14 cellular contexts compared by ENCODE assay signal in genomic region chr18:35511833-35512232, GRCh38. TPM values are rescaled to one million over a fixed set of nuclear protein-coding genes. Genes with fewer than 3 reads are reported as not detected.
DNase-seq lines count a peak whose midpoint lies in the region; ATAC-seq, FAIRE-seq and TF ChIP-seq lines count a peak whose summit lies in the region.
"Had no signal": no experiment of that assay in that cellular context is flagged by ENCODE, and none has a peak within 500 bp of the region (broad histone marks: within the 10 kb centered on the region; RNA-seq: fewer than 3 reads in every experiment).

No MANE protein-coding gene starts in this region.

- no peaks in the 10 kb centered on the region for H3K36me3 Mint-ChIP-seq in activated naive CD4-positive, alpha-beta T cell treated with anti-CD3 and anti-CD28 coated beads for 36 hours (ENCODE audit: low read depth)
- H3K36me3 Mint-ChIP-seq: naive thymus-derived CD8-positive, alpha-beta T cell; WTC11 had no signal

- H3K4me1 ChIP-seq in kidney (ENCODE audit: control insufficient read depth in 1 of 2, insufficient read depth in 1 of 2, low read depth in 1 of 2, low read length in 2 of 2) = no peaks in the 10 kb centered on the region

- DNase-seq in LNCaP clone FGC (ENCODE audit: low read depth) (no peak), kidney (no peak), NCI-H2081 (lab: John Stamatoyannopoulos, UW) (no peak), kidney glomerular epithelial cell (lab: John Stamatoyannopoulos, UW) (no peak), left ventricle myocardium superior (no peak)
- DNase-seq in activated naive CD4-positive, alpha-beta T cell treated with anti-CD3 and anti-CD28 coated beads for 36 hours = no peak
- DNase-seq: CD4-positive, alpha-beta T cell; naive thymus-derived CD8-positive, alpha-beta T cell; NCI-H1092; RPMI8226 had no signal

- ATAC-seq in GM21576 (IDR thresholded peaks at IDR 0.05; ENCODE audit: unreplicated experiment) = peak; percentile 21
- ATAC-seq in left ventricle myocardium superior = no peak
- ATAC-seq: naive thymus-derived CD8-positive, alpha-beta T cell; WTC11 had no signal

- intact Hi-C loops in kidney (cut with DNase I) (no loop called here), left ventricle myocardium superior (cut with micrococcal nuclease) (no loop called here)
- intact Hi-C loops in activated naive CD4-positive, alpha-beta T cell treated with anti-CD3 and anti-CD28 coated beads for 36 hours (cut with micrococcal nuclease) = loop anchor here (1.0 kb wide), 1 partner anchor 104 kb away; no protein-coding TSS in a partner anchor

- CTCF ChIA-PET in activated naive CD4-positive, alpha-beta T cell treated with anti-CD3 and anti-CD28 coated beads for 36 hours (lab: Charles Lee) = interaction anchor here (1.1 kb wide), 1 partner anchor 102 kb away, joined by 3 read pairs; no protein-coding TSS in a partner anchor

- no peak for FAIRE-seq in kidney (lab: Jason Lieb, UNC)

- no peak overlapping the region for H3K27ac Mint-ChIP-seq in activated naive CD4-positive, alpha-beta T cell treated with anti-CD3 and anti-CD28 coated beads for 36 hours
- H3K27ac Mint-ChIP-seq: CD4-positive, alpha-beta T cell; WTC11 had no signal

- no peak overlapping the region for H3K27ac ChIP-seq in kidney (ENCODE audit: low read depth in 2 of 2, low read length in 2 of 2)
- H3K27ac ChIP-seq: thoracic aorta had no signal

- TF ChIP-seq CTCF in GM12872 (IDR thresholded peaks at IDR 0.05; ENCODE audit: insufficient read depth, low read depth, low read length) (peak; percentile 36; the same call in 1 of the 3 replicates), LNCaP clone FGC (IDR thresholded peaks at IDR 0.05; ENCODE audit: control insufficient read depth, extremely low read depth, insufficient read depth) (peak; percentile 25), kidney (IDR thresholded peaks at IDR 0.05; ENCODE audit: borderline replicate concordance, extremely low read depth, insufficient read depth) (peak; percentile 11)

- H3K27me3 Mint-ChIP-seq in activated naive CD4-positive, alpha-beta T cell treated with anti-CD3 and anti-CD28 coated beads for 36 hours (ENCODE audit: low read depth) = no peaks in the 10 kb centered on the region
- H3K27me3 Mint-ChIP-seq: CD4-positive, alpha-beta T cell; naive thymus-derived CD8-positive, alpha-beta T cell had no signal

- H3K9me3 Mint-ChIP-seq in activated naive CD4-positive, alpha-beta T cell treated with anti-CD3 and anti-CD28 coated beads for 36 hours = no peaks in the 10 kb centered on the region
- H3K9me3 Mint-ChIP-seq: CD4-positive, alpha-beta T cell; naive thymus-derived CD8-positive, alpha-beta T cell; WTC11 had no signal

- no peak overlapping the region for H3K9ac ChIP-seq in kidney (ENCODE audit: low read length in 2 of 2)

- no peaks in the 10 kb centered on the region for H3K4me1 Mint-ChIP-seq in activated naive CD4-positive, alpha-beta T cell treated with anti-CD3 and anti-CD28 coated beads for 36 hours (ENCODE audit: low read depth)

- no peak overlapping the region for H3K4me3 ChIP-seq in LNCaP clone FGC (ENCODE audit: low read depth, low read length)
- no peak overlapping the region for H3K4me3 ChIP-seq in kidney (ENCODE audit: low read length in 2 of 2)
- H3K4me3 ChIP-seq: thoracic aorta had no signal

- H3K4me3 Mint-ChIP-seq in activated naive CD4-positive, alpha-beta T cell treated with anti-CD3 and anti-CD28 coated beads for 36 hours = no peak overlapping the region
- H3K4me3 Mint-ChIP-seq: CD4-positive, alpha-beta T cell; naive thymus-derived CD8-positive, alpha-beta T cell; WTC11 had no signal

- H3K9me3 ChIP-seq in kidney (ENCODE audit: control insufficient read depth in 1 of 2, low read length in 2 of 2) = no peaks in the 10 kb centered on the region
- H3K9me3 ChIP-seq: thoracic aorta had no signal

- no peaks in the 10 kb centered on the region for H3K36me3 ChIP-seq in kidney (ENCODE audit: control insufficient read depth in 1 of 2, insufficient read depth in 2 of 2, low read length in 2 of 2)
- H3K36me3 ChIP-seq: thoracic aorta had no signal

RNA-seq across cellular contexts. Expression of gene INO80C, which starts 14.1 kb away (rescaled TPM):
- total RNA-seq in kidney (20.9 TPM), left ventricle myocardium superior (24.9 TPM)
- 38.2 TPM for polyA plus RNA-seq in kidney (ENCODE audit: insufficient read depth, low read depth, low replicate concordance)
- 10 to 100 TPM; 34.4 to 36.6 TPM for total RNA-seq in activated naive CD4-positive, alpha-beta T cell treated with anti-CD3 and anti-CD28 coated beads for 36 hours
